8 cellular contexts compared by ENCODE assay signal in genomic region chr12:53218551-53219114, GRCh38. TPM values are rescaled to one million over a fixed set of nuclear protein-coding genes. Genes with fewer than 3 reads are reported as not detected.
DNase-seq lines count a peak whose midpoint lies in the region; ATAC-seq and TF ChIP-seq lines count a peak whose summit lies in the region.

No MANE protein-coding gene starts in this region.

- no peak for TF ChIP-seq CTCF in lower lobe of right lung (IDR thresholded peaks at IDR 0.05)
- no peak for TF ChIP-seq CTCF in type B pancreatic cell (conservative IDR thresholded peaks at IDR 0.05)

- CTCF ChIA-PET in activated naive CD4-positive, alpha-beta T cell treated with anti-CD3 and anti-CD28 coated beads for 36 hours (lab: Charles Lee), result interaction anchor here (1.2 to 11.3 kb wide), 12 partner anchors 10 to 126 kb away, joined by 3 to 178 read pairs (median 12); partner anchors contain the start of genes AAAS, CSAD and ESPL1

- DNase-seq in activated naive CD4-positive, alpha-beta T cell treated with anti-CD3 and anti-CD28 coated beads for 36 hours, result no peak
- no peak for DNase-seq in activated naive CD4-positive, alpha-beta T cell (lab: John Stamatoyannopoulos, UW)
- DNase-seq in caudate nucleus (lab: John Stamatoyannopoulos, UW) (peak in 2 of 61 donors; percentile 24 to 34), lower lobe of right lung (peak; percentile 38), type B pancreatic cell (ENCODE audit: extremely low spot score, unreplicated experiment) (no peak), SW480 (ENCODE audit: low spot score) (no peak)
- no peak for DNase-seq in stimulated activated CD4-positive, alpha-beta T cell treated with anti-CD3 and anti-CD28 coated beads, Interleukin-12 subunit alpha, Interleukin-12 subunit beta, amount 100 ng/mL, for 4 hours

- ATAC-seq in lower lobe of right lung (no peak), GM21576 (IDR thresholded peaks at IDR 0.05; ENCODE audit: unreplicated experiment) (no peak)

- no peaks in the 10 kb centered on the region for H3K9me3 ChIP-seq in lower lobe of right lung

- H3K27ac ChIP-seq in caudate nucleus (ENCODE audit: low read depth, low read length) (peak overlapping the region; percentile 84), lower lobe of right lung (peak overlapping the region; percentile 95)

- intact Hi-C loops in activated naive CD4-positive, alpha-beta T cell treated with anti-CD3 and anti-CD28 coated beads for 36 hours (cut with micrococcal nuclease), result no loop called here
- intact Hi-C loops in lower lobe of right lung (cut with DNase I), result no loop called here

- H3K36me3 Mint-ChIP-seq in activated naive CD4-positive, alpha-beta T cell treated with anti-CD3 and anti-CD28 coated beads for 36 hours (ENCODE audit: low read depth), result no peaks in the 10 kb centered on the region
- H3K36me3 Mint-ChIP-seq in type B pancreatic cell, result peaks cover 3% of the 10 kb centered on the region

- H3K27ac Mint-ChIP-seq in activated naive CD4-positive, alpha-beta T cell treated with anti-CD3 and anti-CD28 coated beads for 36 hours, result peak overlapping the region; percentile 81
- peak overlapping the region; percentile 95 for H3K27ac Mint-ChIP-seq in type B pancreatic cell

- H3K36me3 ChIP-seq in lower lobe of right lung, result peaks cover 19% of the 10 kb centered on the region

- H3K4me1 ChIP-seq in lower lobe of right lung, result peaks cover 78% of the 10 kb centered on the region

- no peaks in the 10 kb centered on the region for H3K27me3 Mint-ChIP-seq in activated naive CD4-positive, alpha-beta T cell treated with anti-CD3 and anti-CD28 coated beads for 36 hours (ENCODE audit: low read depth)
- H3K27me3 Mint-ChIP-seq in type B pancreatic cell, result peaks cover 9% of the 10 kb centered on the region

- peaks cover 55% of the 10 kb centered on the region for H3K4me1 Mint-ChIP-seq in activated naive CD4-positive, alpha-beta T cell treated with anti-CD3 and anti-CD28 coated beads for 36 hours (ENCODE audit: low read depth)
- peaks cover 43% of the 10 kb centered on the region for H3K4me1 Mint-ChIP-seq in type B pancreatic cell (ENCODE audit: unreplicated experiment)

- H3K9me3 Mint-ChIP-seq in activated naive CD4-positive, alpha-beta T cell treated with anti-CD3 and anti-CD28 coated beads for 36 hours, result no peaks in the 10 kb centered on the region
- no peaks in the 10 kb centered on the region for H3K9me3 Mint-ChIP-seq in type B pancreatic cell

- peak overlapping the region; percentile 77 for H3K4me3 ChIP-seq in lower lobe of right lung

- H3K4me3 Mint-ChIP-seq in activated naive CD4-positive, alpha-beta T cell treated with anti-CD3 and anti-CD28 coated beads for 36 hours, result peak overlapping the region; percentile 90
- H3K4me3 Mint-ChIP-seq in type B pancreatic cell, result peak overlapping the region; percentile 96

- no peaks in the 10 kb centered on the region for H3K27me3 ChIP-seq in lower lobe of right lung (ENCODE audit: low read depth)

RNA-seq across cellular contexts. Expression of gene ITGB7, which starts 11.6 kb away (rescaled TPM):
- 10 to 100 TPM; 32.3 to 32.5 TPM for total RNA-seq in activated naive CD4-positive, alpha-beta T cell treated with anti-CD3 and anti-CD28 coated beads for 36 hours
- total RNA-seq in lower lobe of right lung (9.7 TPM), type B pancreatic cell (ENCODE audit: low replicate concordance) (3.2 and 4.2 TPM in 2 replicates)

RNA-seq across cellular contexts. Expression of gene RARG, which starts 13.4 kb away (rescaled TPM):
- 1 to 10 TPM; 4.0 to 4.6 TPM for total RNA-seq in activated naive CD4-positive, alpha-beta T cell treated with anti-CD3 and anti-CD28 coated beads for 36 hours
- total RNA-seq in lower lobe of right lung, result 30.1 TPM
- 74.5 and 89.9 TPM in 2 replicates for total RNA-seq in type B pancreatic cell (ENCODE audit: low replicate concordance)

RNA-seq across cellular contexts. Expression of gene CSAD, which starts 37.9 kb away (rescaled TPM):
- 10 to 100 TPM; 31.5 to 32.3 TPM for total RNA-seq in activated naive CD4-positive, alpha-beta T cell treated with anti-CD3 and anti-CD28 coated beads for 36 hours
- total RNA-seq in lower lobe of right lung (39.2 TPM), type B pancreatic cell (ENCODE audit: low replicate concordance) (30.6 and 49.3 TPM in 2 replicates)

RNA-seq across cellular contexts. Expression of gene ZNF740, which starts 38.1 kb away (rescaled TPM):
- total RNA-seq in activated naive CD4-positive, alpha-beta T cell treated with anti-CD3 and anti-CD28 coated beads for 36 hours, result 10 to 100 TPM; 40.4 to 42.0 TPM
- total RNA-seq in lower lobe of right lung (49.5 TPM), type B pancreatic cell (ENCODE audit: low replicate concordance) (49.2 and 72.2 TPM in 2 replicates)

RNA-seq across cellular contexts. Expression of gene ESPL1, which starts 49.5 kb away (rescaled TPM):
- 10 to 100 TPM; 53.3 to 54.2 TPM for total RNA-seq in activated naive CD4-positive, alpha-beta T cell treated with anti-CD3 and anti-CD28 coated beads for 36 hours
- total RNA-seq in lower lobe of right lung, result 2.2 TPM
- total RNA-seq in type B pancreatic cell (ENCODE audit: low replicate concordance), result 35.1 and 50.0 TPM in 2 replicates
